ENCODE assay signal across 8 cellular contexts in the genomic region with DNA sequence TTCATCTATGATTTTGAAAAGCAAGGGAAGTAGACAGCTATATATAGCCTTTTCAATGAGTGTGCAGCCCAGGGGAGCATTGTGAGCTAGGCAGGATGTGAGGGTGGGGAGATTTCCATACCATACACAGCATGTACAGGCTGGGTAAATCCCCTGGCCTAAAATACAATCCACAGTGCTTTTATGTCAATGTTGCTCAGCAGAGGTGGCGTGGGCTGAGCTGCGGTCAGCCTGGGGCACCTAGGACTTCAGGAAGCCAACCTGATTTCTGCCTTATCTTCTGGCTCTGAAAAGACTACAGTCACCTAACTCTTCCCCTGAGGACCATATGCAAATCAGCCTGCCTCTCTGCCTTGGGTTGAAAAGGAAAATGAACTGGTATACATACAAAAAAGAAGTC. TPM values are rescaled to one million over a fixed set of nuclear protein-coding genes. Genes with fewer than 3 reads are reported as not detected.
DNase-seq lines count a peak whose midpoint lies in the region; ATAC-seq lines count a peak whose summit lies in the region.

No MANE protein-coding gene starts in this region.

- H3K4me1 Mint-ChIP-seq in natural killer cell treated with Interleukin-12 subunit alpha and Interleukin-12 subunit beta and Interleukin-15 and Interleukin-18, amount 100 ng/mL, for 72 hours (ENCODE audit: low read depth in 2 of 2), result peaks cover 28 to 42% of the 10 kb centered on the region in 2 donors

- no peaks in the 10 kb centered on the region for H3K36me3 Mint-ChIP-seq in natural killer cell treated with Interleukin-12 subunit alpha and Interleukin-12 subunit beta and Interleukin-15 and Interleukin-18, amount 100 ng/mL, for 72 hours

- H3K4me1 ChIP-seq in SJCRH30, result peaks cover 2% of the 10 kb centered on the region; the same call in 1 of the 2 replicates

- no peak overlapping the region for H3K27ac ChIP-seq in SJCRH30

- H3K4me3 ChIP-seq in SJCRH30, result no peak overlapping the region

- ATAC-seq in GM18867 (IDR thresholded peaks at IDR 0.05; ENCODE audit: unreplicated experiment) (peak; percentile 98), HG03064 (IDR thresholded peaks at IDR 0.05; ENCODE audit: low read depth, unreplicated experiment) (peak; percentile 99), left lobe of liver (no peak)
- peak; percentile 98 to 99 for ATAC-seq in natural killer cell treated with Interleukin-12 subunit alpha and Interleukin-12 subunit beta and Interleukin-15 and Interleukin-18, amount 100 ng/mL, for 72 hours

- H3K4me3 Mint-ChIP-seq in natural killer cell treated with Interleukin-12 subunit alpha and Interleukin-12 subunit beta and Interleukin-15 and Interleukin-18, amount 100 ng/mL, for 72 hours, result peak overlapping the region; percentile 84

- no peaks in the 10 kb centered on the region for H3K27me3 ChIP-seq in SJCRH30

- no peaks in the 10 kb centered on the region for H3K36me3 ChIP-seq in SJCRH30

- peak; percentile 65 for DNase-seq in activated CD4-positive, alpha-beta T cell treated with anti-CD3 and anti-CD28 coated beads, Interleukin-2, amount 50 U/mL, for 1 hour
- DNase-seq in natural killer cell treated with Interleukin-12 subunit alpha and Interleukin-12 subunit beta and Interleukin-15 and Interleukin-18, amount 100 ng/mL, for 72 hours (ENCODE audit: low spot score), result peak; percentile 89
- DNase-seq in SJCRH30, result no peak
- no peak for DNase-seq in dedifferentiated amniotic fluid mesenchymal stem cell (ENCODE audit: extremely low spot score)
- DNase-seq in inferior parietal cortex (ENCODE audit: extremely low spot score), result no peak
- no peak for DNase-seq in left lobe of liver (ENCODE audit: low spot score)

- peaks cover 5% of the 10 kb centered on the region for H3K9me3 Mint-ChIP-seq in natural killer cell treated with Interleukin-12 subunit alpha and Interleukin-12 subunit beta and Interleukin-15 and Interleukin-18, amount 100 ng/mL, for 72 hours

- no peaks in the 10 kb centered on the region for H3K9me3 ChIP-seq in SJCRH30 (replicated peaks)

- H3K27ac Mint-ChIP-seq in natural killer cell treated with Interleukin-12 subunit alpha and Interleukin-12 subunit beta and Interleukin-15 and Interleukin-18, amount 100 ng/mL, for 72 hours, result peak overlapping the region; percentile 66 to 96

- no peaks in the 10 kb centered on the region for H3K27me3 Mint-ChIP-seq in natural killer cell treated with Interleukin-12 subunit alpha and Interleukin-12 subunit beta and Interleukin-15 and Interleukin-18, amount 100 ng/mL, for 72 hours

RNA-seq across cellular contexts. Expression of a gene that starts 6.3 kb away (rescaled TPM):
- total RNA-seq in natural killer cell treated with Interleukin-12 subunit alpha and Interleukin-12 subunit beta and Interleukin-15 and Interleukin-18, amount 100 ng/mL, for 72 hours, result not detected
- not detected in 2 replicates for total RNA-seq in SJCRH30 (2014; rRNA removed; shearing (Covaris generic))
- not detected for total RNA-seq in left lobe of liver

RNA-seq across cellular contexts. Expression of a gene that starts 8.2 kb away (rescaled TPM):
- 100 to 1,000 TPM; 153 to 225 TPM for total RNA-seq in natural killer cell treated with Interleukin-12 subunit alpha and Interleukin-12 subunit beta and Interleukin-15 and Interleukin-18, amount 100 ng/mL, for 72 hours
- not detected in 2 replicates for total RNA-seq in SJCRH30 (2014; rRNA removed; shearing (Covaris generic))
- total RNA-seq in left lobe of liver, result 0.70 TPM

RNA-seq across cellular contexts. Expression of a gene that starts 29.7 kb away (rescaled TPM):
- total RNA-seq in natural killer cell treated with Interleukin-12 subunit alpha and Interleukin-12 subunit beta and Interleukin-15 and Interleukin-18, amount 100 ng/mL, for 72 hours, result 10 to 100 TPM; 14.8 to 16.6 TPM
- total RNA-seq in SJCRH30 (2014; rRNA removed; shearing (Covaris generic)), result 14.0 and 16.4 TPM in 2 replicates
- total RNA-seq in left lobe of liver, result 3.2 TPM

Comparison
In these comparisons a context has a peak if more than half of its experiments do, and no peak if none do; other contexts are left out.
1. DNase-seq: peak in activated CD4-positive, alpha-beta T cell treated with anti-CD3 and anti-CD28 coated beads, Interleukin-2, amount 50 U/mL, for 1 hour (single experiment) and natural killer cell treated with Interleukin-12 subunit alpha and Interleukin-12 subunit beta and Interleukin-15 and Interleukin-18, amount 100 ng/mL, for 72 hours (single experiment); none in SJCRH30 (0 of 2), dedifferentiated amniotic fluid mesenchymal stem cell (single experiment), inferior parietal cortex (single experiment) and left lobe of liver (single experiment).
2. RNA of a gene that starts 8.2 kb away (total RNA-seq): 153 to 225 TPM in natural killer cell treated with Interleukin-12 subunit alpha and Interleukin-12 subunit beta and Interleukin-15 and Interleukin-18, amount 100 ng/mL, for 72 hours; 0.70 TPM in left lobe of liver (single experiment) and not detected in SJCRH30; every median in the first group is over 10 times any median in the second.